Comparison of ENCODE assay signal across 13 cellular contexts in the genomic region with DNA sequence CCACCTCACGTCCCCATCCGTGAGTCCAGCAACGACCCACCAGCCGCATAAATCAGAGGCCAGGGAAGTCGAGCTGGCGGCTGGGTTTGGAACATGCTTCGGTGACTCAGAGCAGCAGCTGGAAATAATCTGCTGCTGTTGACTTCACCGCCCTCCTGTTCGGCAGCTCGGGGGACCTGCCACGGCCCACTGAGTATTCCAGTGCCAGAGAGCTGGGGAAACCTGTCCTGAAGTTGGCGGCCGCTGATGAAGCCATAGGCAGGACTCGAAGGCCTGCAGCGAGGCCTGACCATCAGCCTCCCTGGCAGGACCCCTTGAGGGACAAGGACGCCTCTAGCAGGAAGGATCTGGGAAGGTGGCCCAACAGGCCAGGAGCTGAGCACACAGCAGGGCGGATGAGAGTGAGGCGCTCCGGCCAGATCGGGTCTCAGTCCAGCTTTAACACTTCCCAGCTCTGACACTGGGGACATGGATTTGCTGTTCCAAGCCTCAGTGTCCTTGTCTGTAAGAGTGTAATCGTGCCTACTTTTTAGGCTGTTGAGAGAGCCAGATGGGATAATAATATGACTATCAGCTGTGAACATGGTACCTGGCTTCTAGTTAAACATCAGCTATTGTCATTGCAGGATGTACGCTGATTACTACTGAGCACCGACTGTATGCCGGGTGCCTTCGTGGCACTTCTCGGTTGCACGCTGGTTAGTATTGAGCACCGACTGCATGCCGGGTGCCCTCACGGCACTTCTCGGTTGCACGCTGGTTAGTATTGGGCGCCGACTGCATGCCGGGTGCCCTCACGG. TPM values are rescaled to one million over a fixed set of nuclear protein-coding genes. Genes with fewer than 3 reads are reported as not detected.
DNase-seq lines count a peak whose midpoint lies in the region; ATAC-seq, FAIRE-seq and TF ChIP-seq lines count a peak whose summit lies in the region.
"Had no signal": no experiment of that assay in that cellular context is flagged by ENCODE, and none has a peak within 500 bp of the region (broad histone marks: within the 10 kb centered on the region; RNA-seq: fewer than 3 reads in every experiment).

No MANE protein-coding gene starts in this region.

- H3K4me2 ChIP-seq in PC-9, result no peak overlapping the region

- peaks cover under 1% of the 10 kb centered on the region; the same call in 1 of the 2 replicates for H3F3A ChIP-seq in PC-9 (ENCODE audit: insufficient read depth, low read depth)

- CTCF ChIA-PET in PC-9 (lab: Charles Lee), result interaction anchor here (0.6 to 0.7 kb wide), 2 partner anchors 447 to 579 kb away, joined by 3 read pairs; no protein-coding TSS in a partner anchor

- POLR2A ChIA-PET in PC-9 (lab: Charles Lee; ENCODE audit: unreplicated experiment), result no interaction called here

- H3K9me3 ChIP-seq in mucosa of descending colon, result no peaks in the 10 kb centered on the region
- H3K9me3 ChIP-seq in PC-9 (ENCODE audit: insufficient read depth, low read depth), result no peaks in the 10 kb centered on the region
- H3K9me3 ChIP-seq: pancreas had no signal

- H3K79me2 ChIP-seq in PC-9 (ENCODE audit: low read depth), result no peaks in the 10 kb centered on the region

- DNase-seq in DMS53 (lab: John Stamatoyannopoulos, UW) (peak; percentile 46), DMS53 treated with DMSO at 0.1 percent for 48 hours (lab: John Stamatoyannopoulos, UW; ENCODE audit: unreplicated experiment) (no peak), dedifferentiated amniotic fluid mesenchymal stem cell (ENCODE audit: extremely low spot score) (peak; percentile 58), mucosa of descending colon (peak in 1 of 3 donors; percentile 30), urothelium cell line (ENCODE audit: low spot score) (peak; percentile 41), SKM-1 treated with dmso at 0.1 percent for 144 hours (lab: John Stamatoyannopoulos, UW; ENCODE audit: unreplicated experiment) (no peak), PC-9 (no peak)
- DNase-seq: KG1, RPMI8226 had no signal

- no peaks in the 10 kb centered on the region for H3K9me2 ChIP-seq in PC-9 (ENCODE audit: insufficient read depth)

- no peak for FAIRE-seq in urothelium cell line (lab: Jason Lieb, UNC)
- FAIRE-seq: pancreas had no signal

- H3K4me3 ChIP-seq in mucosa of descending colon (no peak overlapping the region), PC-9 (no peak overlapping the region)
- H3K4me3 ChIP-seq: pancreas had no signal

- peaks cover 9% of the 10 kb centered on the region for H3K4me1 ChIP-seq in mucosa of descending colon (ENCODE audit: low read depth)
- H3K4me1 ChIP-seq in PC-9 (replicated peaks; ENCODE audit: insufficient read depth), result no peaks in the 10 kb centered on the region

- BruUV-seq in PC-9 (replicated peaks; lab: Mats Ljungman, UMichigan), result no TSS peak

- ATAC-seq in mucosa of descending colon (peak; percentile 41), HG02870 (IDR thresholded peaks at IDR 0.05; ENCODE audit: unreplicated experiment) (no peak)
- ATAC-seq: HCT116 had no signal

- peaks cover 7% of the 10 kb centered on the region for H3K27me3 ChIP-seq in PC-9 (ENCODE audit: insufficient read depth, low read depth)
- H3K27me3 ChIP-seq: pancreas had no signal

- intact Hi-C loops in mucosa of descending colon (cut with DNase I, micrococcal nuclease), result no loop called here
- intact Hi-C loops in PC-9 (cut with micrococcal nuclease; ENCODE audit: unreplicated experiment), result no loop called here

- no peaks in the 10 kb centered on the region for H4K20me1 ChIP-seq in PC-9 (ENCODE audit: insufficient read depth)

- no peak overlapping the region for H3K27ac ChIP-seq in PC-9
- H3K27ac ChIP-seq: 22Rv1, pancreas had no signal

- TF ChIP-seq CTCF in mucosa of descending colon (IDR thresholded peaks at IDR 0.05), result no peak
- no peak for TF ChIP-seq CTCF in PC-9 (conservative IDR thresholded peaks at IDR 0.05)

- H2AFZ ChIP-seq in PC-9, result no peak overlapping the region

- no peaks in the 10 kb centered on the region for H3K36me3 ChIP-seq in mucosa of descending colon (ENCODE audit: low read depth)
- no peaks in the 10 kb centered on the region for H3K36me3 ChIP-seq in PC-9 (ENCODE audit: low read depth)
- H3K36me3 ChIP-seq: pancreas had no signal

RNA-seq across cellular contexts. Expression of gene CIBAR2, which starts 50.4 kb away (rescaled TPM):
- total RNA-seq in mucosa of descending colon (not detected), PC-9 (2021) (not detected in 2 replicates)
- total RNA-seq: pancreas had no signal

Comparison
In these comparisons a context has a peak if more than half of its experiments do, and no peak if none do; other contexts are left out.
1. DNase-seq: peak in DMS53 (single experiment), dedifferentiated amniotic fluid mesenchymal stem cell (single experiment) and urothelium cell line (single experiment); none in DMS53 treated with DMSO at 0.1 percent for 48 hours (single experiment), SKM-1 treated with dmso at 0.1 percent for 144 hours (single experiment) and PC-9 (0 of 2).